Comparison of ENCODE assay signal across 1 cellular context in genomic region chr3:23723930-23724329, GRCh38.
TF ChIP-seq lines count a peak whose summit lies in the region.

No MANE protein-coding gene starts in this region.

TF ChIP-seq in GM12878, 131 proteins besides CTCF, POLR2A, EP300 and RAD21 (continued from another document):
- TF ChIP-seq ATF2 (IDR thresholded peaks at IDR 0.05; ENCODE audit: low read length), result 0 out of 2 replicates have a peak, but pooled peaks have one; percentile 29
- no peak for TF ChIP-seq NRF1 (conservative IDR thresholded peaks at IDR 0.05; ENCODE audit: low read depth, low read length)
- 0 out of 2 replicates have a peak, but pooled peaks have one; percentile 24 for TF ChIP-seq DPF2 (IDR thresholded peaks at IDR 0.05)
- TF ChIP-seq TCF3 (IDR thresholded peaks at IDR 0.05; ENCODE audit: borderline replicate concordance, insufficient read depth, low read depth, low read length), result no peak
- 0 out of 4 replicates have a peak, but pooled peaks of 1 of the 2 experiments have one; percentile 51 for TF ChIP-seq ETV6 (conservative IDR thresholded peaks at IDR 0.05 in 1 of 2, IDR thresholded peaks at IDR 0.05 in 1 of 2; ENCODE audit: borderline replicate concordance in 1 of 2, low read depth in 1 of 2)
- TF ChIP-seq RUNX3 (IDR thresholded peaks at IDR 0.05; ENCODE audit: low read length), result peak; percentile 64
